ENCODE assay signal across 1 cellular context in genomic region chr4:87033902-87034301, GRCh38.
TF ChIP-seq lines count a peak whose summit lies in the region.

No MANE protein-coding gene starts in this region.

TF ChIP-seq in A549, 52 proteins besides CTCF, POLR2A, EP300 and RAD21 (continued from another document):
- TF ChIP-seq RCOR1 (IDR thresholded peaks at IDR 0.05; ENCODE audit: low read depth, low read length) = no peak
- no peak for TF ChIP-seq CHD4 (IDR thresholded peaks at IDR 0.05; ENCODE audit: borderline replicate concordance)
- no peak for TF ChIP-seq MYC (IDR thresholded peaks at IDR 0.05; ENCODE audit: borderline replicate concordance, low read length)
- TF ChIP-seq ELK1 (IDR thresholded peaks at IDR 0.05; ENCODE audit: low read depth, low read length) = no peak
- no peak for TF ChIP-seq RFX5 (IDR thresholded peaks at IDR 0.05)
